ENCODE assay signal across 9 cellular contexts in the genomic region with DNA sequence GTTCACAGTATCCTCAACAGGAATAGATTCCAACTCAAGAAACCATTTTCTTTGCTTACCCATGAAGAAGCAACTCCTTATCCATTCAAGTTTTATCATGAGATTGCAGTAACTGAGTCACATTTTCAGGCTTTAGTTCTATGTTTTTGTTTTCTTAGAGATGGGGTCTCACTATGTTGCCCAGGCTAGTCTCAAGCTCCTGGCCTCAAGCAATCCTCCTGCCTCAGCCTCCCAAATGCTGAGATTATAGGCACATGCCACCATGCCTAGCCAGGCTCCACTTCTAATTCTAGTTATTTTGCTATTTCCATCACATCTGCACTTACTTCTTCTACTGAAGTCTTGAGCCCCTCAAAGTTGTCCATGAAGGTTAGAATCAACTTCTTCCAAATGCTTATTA.
"Had no signal": no experiment of that assay in that cellular context is flagged by ENCODE, and none has a peak within 500 bp of the region (broad histone marks: within the 10 kb centered on the region; RNA-seq: fewer than 3 reads in every experiment).

No MANE protein-coding gene starts in this region.

- ATAC-seq: GM23338 had no signal

- DNase-seq: H9, HCEC 1CT, HFFc6, IMR-90, Karpas-422, KBM-7 had no signal

- FAIRE-seq: H1, H54 had no signal

- H3K9me3 Mint-ChIP-seq: GM23338, H9, HFFc6 had no signal

- H3K4me3 Mint-ChIP-seq: GM23338, H9, HFFc6 had no signal

- H3K4me1 Mint-ChIP-seq: GM23338 had no signal

- H3K27ac Mint-ChIP-seq: GM23338, H9, HFFc6 had no signal
